Comparison of ENCODE assay signal across 1 cellular context in genomic region chr6:14618759-14619418, GRCh38.
TF ChIP-seq lines count a peak whose summit lies in the region.

No MANE protein-coding gene starts in this region.

TF ChIP-seq in K562, 482 proteins besides CTCF, POLR2A, EP300 and RAD21 (continued from another document and continues in another):
- no peak for TF ChIP-seq NELFE (IDR thresholded peaks at IDR 0.05; ENCODE audit: insufficient read depth, insufficient read length)
- TF ChIP-seq FOSL1 (tag; conservative IDR thresholded peaks at IDR 0.05): peak; percentile 61
- no peak for TF ChIP-seq RFX1 (IDR thresholded peaks at IDR 0.05)
- TF ChIP-seq PBX2 (CRISPR knock-in tag; IDR thresholded peaks at IDR 0.05; ENCODE audit: low read depth): no peak
- no peak for TF ChIP-seq PBX2 (tag; conservative IDR thresholded peaks at IDR 0.05; ENCODE audit: low read depth)
- TF ChIP-seq MTA2 (IDR thresholded peaks at IDR 0.05; ENCODE audit: low read depth): peak; percentile 73; the same call in 1 of the 2 replicates
- no peak for TF ChIP-seq POLR2G (IDR thresholded peaks at IDR 0.05; ENCODE audit: low read depth, low read length)
- no peak for TF ChIP-seq U2AF1 (optimal IDR thresholded peaks at IDR 0.05; ENCODE audit: low read depth, low read length)
- no peak for TF ChIP-seq ZBTB9 (CRISPR knock-in tag; IDR thresholded peaks at IDR 0.05)
- TF ChIP-seq KDM1A (IDR thresholded peaks at IDR 0.05): peak; percentile 47 to 63; a peak in 2 of 4 replicates
- TF ChIP-seq IFI16 (CRISPR knock-in tag; IDR thresholded peaks at IDR 0.05): no peak
- TF ChIP-seq BDP1 (IDR thresholded peaks at IDR 0.05; ENCODE audit: insufficient read depth, insufficient read length): no peak
- TF ChIP-seq, protein P1, sequence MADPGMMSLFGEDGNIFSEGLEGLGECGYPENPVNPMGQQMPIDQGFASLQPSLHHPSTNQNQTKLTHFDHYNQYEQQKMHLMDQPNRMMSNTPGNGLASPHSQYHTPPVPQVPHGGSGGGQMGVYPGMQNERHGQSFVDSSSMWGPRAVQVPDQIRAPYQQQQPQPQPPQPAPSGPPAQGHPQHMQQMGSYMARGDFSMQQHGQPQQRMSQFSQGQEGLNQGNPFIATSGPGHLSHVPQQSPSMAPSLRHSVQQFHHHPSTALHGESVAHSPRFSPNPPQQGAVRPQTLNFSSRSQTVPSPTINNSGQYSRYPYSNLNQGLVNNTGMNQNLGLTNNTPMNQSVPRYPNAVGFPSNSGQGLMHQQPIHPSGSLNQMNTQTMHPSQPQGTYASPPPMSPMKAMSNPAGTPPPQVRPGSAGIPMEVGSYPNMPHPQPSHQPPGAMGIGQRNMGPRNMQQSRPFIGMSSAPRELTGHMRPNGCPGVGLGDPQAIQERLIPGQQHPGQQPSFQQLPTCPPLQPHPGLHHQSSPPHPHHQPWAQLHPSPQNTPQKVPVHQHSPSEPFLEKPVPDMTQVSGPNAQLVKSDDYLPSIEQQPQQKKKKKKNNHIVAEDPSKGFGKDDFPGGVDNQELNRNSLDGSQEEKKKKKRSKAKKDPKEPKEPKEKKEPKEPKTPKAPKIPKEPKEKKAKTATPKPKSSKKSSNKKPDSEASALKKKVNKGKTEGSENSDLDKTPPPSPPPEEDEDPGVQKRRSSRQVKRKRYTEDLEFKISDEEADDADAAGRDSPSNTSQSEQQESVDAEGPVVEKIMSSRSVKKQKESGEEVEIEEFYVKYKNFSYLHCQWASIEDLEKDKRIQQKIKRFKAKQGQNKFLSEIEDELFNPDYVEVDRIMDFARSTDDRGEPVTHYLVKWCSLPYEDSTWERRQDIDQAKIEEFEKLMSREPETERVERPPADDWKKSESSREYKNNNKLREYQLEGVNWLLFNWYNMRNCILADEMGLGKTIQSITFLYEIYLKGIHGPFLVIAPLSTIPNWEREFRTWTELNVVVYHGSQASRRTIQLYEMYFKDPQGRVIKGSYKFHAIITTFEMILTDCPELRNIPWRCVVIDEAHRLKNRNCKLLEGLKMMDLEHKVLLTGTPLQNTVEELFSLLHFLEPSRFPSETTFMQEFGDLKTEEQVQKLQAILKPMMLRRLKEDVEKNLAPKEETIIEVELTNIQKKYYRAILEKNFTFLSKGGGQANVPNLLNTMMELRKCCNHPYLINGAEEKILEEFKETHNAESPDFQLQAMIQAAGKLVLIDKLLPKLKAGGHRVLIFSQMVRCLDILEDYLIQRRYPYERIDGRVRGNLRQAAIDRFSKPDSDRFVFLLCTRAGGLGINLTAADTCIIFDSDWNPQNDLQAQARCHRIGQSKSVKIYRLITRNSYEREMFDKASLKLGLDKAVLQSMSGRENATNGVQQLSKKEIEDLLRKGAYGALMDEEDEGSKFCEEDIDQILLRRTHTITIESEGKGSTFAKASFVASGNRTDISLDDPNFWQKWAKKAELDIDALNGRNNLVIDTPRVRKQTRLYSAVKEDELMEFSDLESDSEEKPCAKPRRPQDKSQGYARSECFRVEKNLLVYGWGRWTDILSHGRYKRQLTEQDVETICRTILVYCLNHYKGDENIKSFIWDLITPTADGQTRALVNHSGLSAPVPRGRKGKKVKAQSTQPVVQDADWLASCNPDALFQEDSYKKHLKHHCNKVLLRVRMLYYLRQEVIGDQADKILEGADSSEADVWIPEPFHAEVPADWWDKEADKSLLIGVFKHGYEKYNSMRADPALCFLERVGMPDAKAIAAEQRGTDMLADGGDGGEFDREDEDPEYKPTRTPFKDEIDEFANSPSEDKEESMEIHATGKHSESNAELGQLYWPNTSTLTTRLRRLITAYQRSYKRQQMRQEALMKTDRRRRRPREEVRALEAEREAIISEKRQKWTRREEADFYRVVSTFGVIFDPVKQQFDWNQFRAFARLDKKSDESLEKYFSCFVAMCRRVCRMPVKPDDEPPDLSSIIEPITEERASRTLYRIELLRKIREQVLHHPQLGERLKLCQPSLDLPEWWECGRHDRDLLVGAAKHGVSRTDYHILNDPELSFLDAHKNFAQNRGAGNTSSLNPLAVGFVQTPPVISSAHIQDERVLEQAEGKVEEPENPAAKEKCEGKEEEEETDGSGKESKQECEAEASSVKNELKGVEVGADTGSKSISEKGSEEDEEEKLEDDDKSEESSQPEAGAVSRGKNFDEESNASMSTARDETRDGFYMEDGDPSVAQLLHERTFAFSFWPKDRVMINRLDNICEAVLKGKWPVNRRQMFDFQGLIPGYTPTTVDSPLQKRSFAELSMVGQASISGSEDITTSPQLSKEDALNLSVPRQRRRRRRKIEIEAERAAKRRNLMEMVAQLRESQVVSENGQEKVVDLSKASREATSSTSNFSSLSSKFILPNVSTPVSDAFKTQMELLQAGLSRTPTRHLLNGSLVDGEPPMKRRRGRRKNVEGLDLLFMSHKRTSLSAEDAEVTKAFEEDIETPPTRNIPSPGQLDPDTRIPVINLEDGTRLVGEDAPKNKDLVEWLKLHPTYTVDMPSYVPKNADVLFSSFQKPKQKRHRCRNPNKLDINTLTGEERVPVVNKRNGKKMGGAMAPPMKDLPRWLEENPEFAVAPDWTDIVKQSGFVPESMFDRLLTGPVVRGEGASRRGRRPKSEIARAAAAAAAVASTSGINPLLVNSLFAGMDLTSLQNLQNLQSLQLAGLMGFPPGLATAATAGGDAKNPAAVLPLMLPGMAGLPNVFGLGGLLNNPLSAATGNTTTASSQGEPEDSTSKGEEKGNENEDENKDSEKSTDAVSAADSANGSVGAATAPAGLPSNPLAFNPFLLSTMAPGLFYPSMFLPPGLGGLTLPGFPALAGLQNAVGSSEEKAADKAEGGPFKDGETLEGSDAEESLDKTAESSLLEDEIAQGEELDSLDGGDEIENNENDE (IDR thresholded peaks at IDR 0.05; ENCODE audit: low read depth, low read length): no peak
- TF ChIP-seq HNRNPK (IDR thresholded peaks at IDR 0.05; ENCODE audit: low read depth, low read length, poor library complexity, severe bottlenecking): no peak
- TF ChIP-seq, protein P2, sequence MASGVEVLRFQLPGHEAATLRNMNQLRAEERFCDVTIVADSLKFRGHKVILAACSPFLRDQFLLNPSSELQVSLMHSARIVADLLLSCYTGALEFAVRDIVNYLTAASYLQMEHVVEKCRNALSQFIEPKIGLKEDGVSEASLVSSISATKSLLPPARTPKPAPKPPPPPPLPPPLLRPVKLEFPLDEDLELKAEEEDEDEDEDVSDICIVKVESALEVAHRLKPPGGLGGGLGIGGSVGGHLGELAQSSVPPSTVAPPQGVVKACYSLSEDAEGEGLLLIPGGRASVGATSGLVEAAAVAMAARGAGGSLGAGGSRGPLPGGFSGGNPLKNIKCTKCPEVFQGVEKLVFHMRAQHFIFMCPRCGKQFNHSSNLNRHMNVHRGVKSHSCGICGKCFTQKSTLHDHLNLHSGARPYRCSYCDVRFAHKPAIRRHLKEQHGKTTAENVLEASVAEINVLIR (CRISPR knock-in tag; IDR thresholded peaks at IDR 0.05): no peak
- TF ChIP-seq ZNF280B (CRISPR knock-in tag; IDR thresholded peaks at IDR 0.05): no peak
- TF ChIP-seq, protein P3, sequence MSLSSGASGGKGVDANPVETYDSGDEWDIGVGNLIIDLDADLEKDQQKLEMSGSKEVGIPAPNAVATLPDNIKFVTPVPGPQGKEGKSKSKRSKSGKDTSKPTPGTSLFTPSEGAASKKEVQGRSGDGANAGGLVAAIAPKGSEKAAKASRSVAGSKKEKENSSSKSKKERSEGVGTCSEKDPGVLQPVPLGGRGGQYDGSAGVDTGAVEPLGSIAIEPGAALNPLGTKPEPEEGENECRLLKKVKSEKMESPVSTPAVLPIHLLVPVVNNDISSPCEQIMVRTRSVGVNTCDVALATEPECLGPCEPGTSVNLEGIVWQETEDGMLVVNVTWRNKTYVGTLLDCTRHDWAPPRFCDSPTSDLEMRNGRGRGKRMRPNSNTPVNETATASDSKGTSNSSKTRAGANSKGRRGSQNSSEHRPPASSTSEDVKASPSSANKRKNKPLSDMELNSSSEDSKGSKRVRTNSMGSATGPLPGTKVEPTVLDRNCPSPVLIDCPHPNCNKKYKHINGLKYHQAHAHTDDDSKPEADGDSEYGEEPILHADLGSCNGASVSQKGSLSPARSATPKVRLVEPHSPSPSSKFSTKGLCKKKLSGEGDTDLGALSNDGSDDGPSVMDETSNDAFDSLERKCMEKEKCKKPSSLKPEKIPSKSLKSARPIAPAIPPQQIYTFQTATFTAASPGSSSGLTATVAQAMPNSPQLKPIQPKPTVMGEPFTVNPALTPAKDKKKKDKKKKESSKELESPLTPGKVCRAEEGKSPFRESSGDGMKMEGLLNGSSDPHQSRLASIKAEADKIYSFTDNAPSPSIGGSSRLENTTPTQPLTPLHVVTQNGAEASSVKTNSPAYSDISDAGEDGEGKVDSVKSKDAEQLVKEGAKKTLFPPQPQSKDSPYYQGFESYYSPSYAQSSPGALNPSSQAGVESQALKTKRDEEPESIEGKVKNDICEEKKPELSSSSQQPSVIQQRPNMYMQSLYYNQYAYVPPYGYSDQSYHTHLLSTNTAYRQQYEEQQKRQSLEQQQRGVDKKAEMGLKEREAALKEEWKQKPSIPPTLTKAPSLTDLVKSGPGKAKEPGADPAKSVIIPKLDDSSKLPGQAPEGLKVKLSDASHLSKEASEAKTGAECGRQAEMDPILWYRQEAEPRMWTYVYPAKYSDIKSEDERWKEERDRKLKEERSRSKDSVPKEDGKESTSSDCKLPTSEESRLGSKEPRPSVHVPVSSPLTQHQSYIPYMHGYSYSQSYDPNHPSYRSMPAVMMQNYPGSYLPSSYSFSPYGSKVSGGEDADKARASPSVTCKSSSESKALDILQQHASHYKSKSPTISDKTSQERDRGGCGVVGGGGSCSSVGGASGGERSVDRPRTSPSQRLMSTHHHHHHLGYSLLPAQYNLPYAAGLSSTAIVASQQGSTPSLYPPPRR (CRISPR knock-in tag; IDR thresholded peaks at IDR 0.05; ENCODE audit: borderline replicate concordance): no peak
- TF ChIP-seq PKNOX1 (IDR thresholded peaks at IDR 0.05): no peak
- peak; percentile 41 for TF ChIP-seq MAX (CRISPR knock-in tag; IDR thresholded peaks at IDR 0.05)
- peak; percentile 42; the same call in 1 of the 2 replicates for TF ChIP-seq MYC (IDR thresholded peaks at IDR 0.05; ENCODE audit: low read depth, low read length)
- TF ChIP-seq MYC (CRISPR knock-in tag; IDR thresholded peaks at IDR 0.05; ENCODE audit: borderline replicate concordance, low read depth): no peak
- TF ChIP-seq ELF4 (CRISPR knock-in tag; IDR thresholded peaks at IDR 0.05): peak; percentile 55; the same call in 1 of the 2 replicates
- peak; percentile 94 for TF ChIP-seq SMAD4 (CRISPR knock-in tag; conservative IDR thresholded peaks at IDR 0.05)
- TF ChIP-seq ZNF146 (CRISPR knock-in tag; IDR thresholded peaks at IDR 0.05; ENCODE audit: unreplicated experiment): no peak
- no peak for TF ChIP-seq CAMTA2 (CRISPR knock-in tag; conservative IDR thresholded peaks at IDR 0.05)
- no peak for TF ChIP-seq EWSR1 (IDR thresholded peaks at IDR 0.05; ENCODE audit: borderline replicate concordance, low read depth, partially characterized antibody)
- no peak for TF ChIP-seq C11orf30 (IDR thresholded peaks at IDR 0.05; ENCODE audit: low read depth)
- 0 out of 2 replicates have a peak, but pooled peaks have one; percentile 26 for TF ChIP-seq MTA3 (IDR thresholded peaks at IDR 0.05; ENCODE audit: borderline replicate concordance)
- peak; percentile 4 for TF ChIP-seq DACH1 (IDR thresholded peaks at IDR 0.05; ENCODE audit: partially characterized antibody)
